In genomic region chr6:122944936-122945335, GRCh38 we compare ENCODE assay signal across 14 cellular contexts. TPM values are rescaled to one million over a fixed set of nuclear protein-coding genes. Genes with fewer than 3 reads are reported as not detected.
"Had no signal": no experiment of that assay in that cellular context is flagged by ENCODE, and none has a peak within 500 bp of the region (broad histone marks: within the 10 kb centered on the region; RNA-seq: fewer than 3 reads in every experiment).

No MANE protein-coding gene starts in this region.

RNA-seq across cellular contexts. Expression of gene CLVS2, which starts 51.1 kb away (rescaled TPM):
- total RNA-seq: activated B cell treated with CpG ODN at 0.5 μM for 24 hours; activated CD4-positive, alpha-beta memory T cell treated with anti-CD3 and anti-CD28 coated beads for 36 hours; activated CD4-positive, alpha-beta memory T cell treated with anti-CD3 and anti-CD28 coated beads, Interleukin-2, amount 10 ng/mL, durations not matched to agents 7 days and 5 days; activated CD4-positive, alpha-beta T cell treated with anti-CD3 and anti-CD28 coated beads for 36 hours; activated CD4-positive, alpha-beta T cell treated with anti-CD3 and anti-CD28 coated beads, Interleukin-2, amount 10 ng/mL, durations not matched to agents 24 days and 14 days; activated CD4-positive, alpha-beta T cell treated with anti-CD3 and anti-CD28 coated beads, Interleukin-2, amount 10 ng/mL, durations not matched to agents 7 days and 5 days; activated CD8-positive, alpha-beta memory T cell treated with anti-CD3 and anti-CD28 coated beads for 36 hours; activated CD8-positive, alpha-beta memory T cell treated with anti-CD3 and anti-CD28 coated beads, Interleukin-2, amount 10 ng/mL, durations not matched to agents 7 days and 5 days; activated CD8-positive, alpha-beta T cell treated with anti-CD3 and anti-CD28 coated beads for 36 hours; activated CD8-positive, alpha-beta T cell treated with anti-CD3 and anti-CD28 coated beads, Interleukin-2, amount 10 ng/mL, durations not matched to agents 7 days and 5 days; T-cell; T-helper 1 cell treated with Interleukin-12 subunit alpha and Interleukin-12 subunit beta and Interleukin-4 antibody, amounts not matched to agents 30 ng/mL and 1 ng/mL, for 36 hours; T-helper 17 cell; T-helper 2 cell treated with Interferon-gamma antibody and Interleukin-4, amounts not matched to agents 100 ng/mL and 5 ng/mL, for 36 hours had no signal
